Comparison of ENCODE assay signal across 16 cellular contexts in genomic region chr15:75584121-75584520, GRCh38.
"Had no signal": no experiment of that assay in that cellular context is flagged by ENCODE, and none has a peak within 500 bp of the region (broad histone marks: within the 10 kb centered on the region; RNA-seq: fewer than 3 reads in every experiment).

No MANE protein-coding gene starts in this region.

- H3K9me3 Mint-ChIP-seq: activated naive CD4-positive, alpha-beta T cell treated with anti-CD3 and anti-CD28 coated beads for 36 hours; central memory CD8-positive, alpha-beta T cell; memory B cell; neural progenitor cell; T-helper 1 cell treated with Interleukin-12 subunit alpha and Interleukin-12 subunit beta and Interleukin-4 antibody, amounts not matched to agents 30 μg/mL and 1 μg/mL, for 36 hours had no signal

- H3K27ac Mint-ChIP-seq: activated CD8-positive, alpha-beta T cell treated with anti-CD3 and anti-CD28 coated beads, Interleukin-2, amount 10 ng/mL, durations not matched to agents 7 days and 5 days; activated naive CD4-positive, alpha-beta T cell treated with anti-CD3 and anti-CD28 coated beads for 36 hours; memory B cell; neural progenitor cell; T-helper 1 cell treated with Interleukin-12 subunit alpha and Interleukin-12 subunit beta and Interleukin-4 antibody, amounts not matched to agents 30 μg/mL and 1 μg/mL, for 36 hours had no signal

- H3K27ac ChIP-seq: body of pancreas, foreskin keratinocyte, neural progenitor cell, pancreas, tibial artery had no signal

- H3K36me3 ChIP-seq: neural progenitor cell, pancreas, tibial artery, uterus had no signal

- H3K4me3 ChIP-seq: body of pancreas, neural progenitor cell, pancreas, smooth muscle cell, tibial artery, uterus had no signal

- H3K4me3 Mint-ChIP-seq: activated CD8-positive, alpha-beta T cell treated with anti-CD3 and anti-CD28 coated beads, Interleukin-2, amount 10 ng/mL, durations not matched to agents 7 days and 5 days; activated naive CD4-positive, alpha-beta T cell treated with anti-CD3 and anti-CD28 coated beads for 36 hours; central memory CD8-positive, alpha-beta T cell; memory B cell; neural progenitor cell; T-helper 1 cell treated with Interleukin-12 subunit alpha and Interleukin-12 subunit beta and Interleukin-4 antibody, amounts not matched to agents 30 μg/mL and 1 μg/mL, for 36 hours had no signal

- ATAC-seq: activated CD8-positive, alpha-beta T cell treated with anti-CD3 and anti-CD28 coated beads, Interleukin-2, amount 10 ng/mL, durations not matched to agents 7 days and 5 days; body of pancreas; foreskin keratinocyte; left lobe of liver; pancreas had no signal

- H3K4me1 ChIP-seq: body of pancreas, foreskin keratinocyte, pancreas, uterus had no signal

- H2AFZ ChIP-seq: neural progenitor cell had no signal

- H3K4me2 ChIP-seq: neural progenitor cell, smooth muscle cell had no signal

- DNase-seq: activated CD4-positive, alpha-beta T cell treated with anti-CD3 and anti-CD28 coated beads for 48 hours; activated CD8-positive, alpha-beta T cell treated with anti-CD3 and anti-CD28 coated beads, Interleukin-2, amount 10 ng/mL, durations not matched to agents 7 days and 5 days; activated naive CD4-positive, alpha-beta T cell treated with anti-CD3 and anti-CD28 coated beads for 36 hours; amniotic stem cell; body of pancreas; cortex of kidney; foreskin keratinocyte; pancreas; tibial artery had no signal

- H3K27me3 Mint-ChIP-seq: central memory CD8-positive, alpha-beta T cell; memory B cell had no signal

- H3K27me3 ChIP-seq: body of pancreas, foreskin keratinocyte, neural progenitor cell, pancreas, tibial artery, uterus had no signal
